Comparison of ENCODE assay signal across 17 cellular contexts in genomic region chr10:91756286-91756685, GRCh38.
DNase-seq lines count a peak whose midpoint lies in the region; ATAC-seq and TF ChIP-seq lines count a peak whose summit lies in the region.
"Had no signal": no experiment of that assay in that cellular context is flagged by ENCODE, and none has a peak within 500 bp of the region (broad histone marks: within the 10 kb centered on the region; RNA-seq: fewer than 3 reads in every experiment).

No MANE protein-coding gene starts in this region.

- H3K4me3 ChIP-seq in AG09309 (ENCODE audit: control insufficient read depth, low read depth, low read length) (no peak overlapping the region), astrocyte of the cerebellum (ENCODE audit: low read depth, low read length) (no peak overlapping the region), foreskin fibroblast (ENCODE audit: low read depth in 1 of 2, low read length in 2 of 2) (no peak overlapping the region)

- no peak overlapping the region for H3K4me3 Mint-ChIP-seq in stimulated activated naive CD8-positive, alpha-beta T cell treated with anti-CD3 and anti-CD28 coated beads, Interleukin-15, amount 100 ng/mL, for 72 hours
- H3K4me3 Mint-ChIP-seq: activated T-cell treated with anti-CD3 and anti-CD28 coated beads, Interleukin-2, amount 50 U/mL, for 72 hours; nephron had no signal

- H3K9me3 Mint-ChIP-seq in stimulated activated naive CD8-positive, alpha-beta T cell treated with anti-CD3 and anti-CD28 coated beads, Interleukin-15, amount 100 ng/mL, for 72 hours = no peaks in the 10 kb centered on the region
- H3K9me3 Mint-ChIP-seq: activated T-cell treated with anti-CD3 and anti-CD28 coated beads, Interleukin-2, amount 50 U/mL, for 72 hours had no signal

- no peak overlapping the region for H3K27ac Mint-ChIP-seq in stimulated activated naive CD8-positive, alpha-beta T cell treated with anti-CD3 and anti-CD28 coated beads, Interleukin-15, amount 100 ng/mL, for 72 hours
- H3K27ac Mint-ChIP-seq: activated T-cell treated with anti-CD3 and anti-CD28 coated beads, Interleukin-2, amount 50 U/mL, for 72 hours; nephron had no signal

- TF ChIP-seq CTCF in AG09309 (IDR thresholded peaks at IDR 0.05; ENCODE audit: control insufficient read depth, insufficient read depth, low read depth, low read length, missing control alignments) (no peak), astrocyte of the cerebellum (IDR thresholded peaks at IDR 0.05; ENCODE audit: low read depth, low read length, missing control alignments) (no peak), foreskin fibroblast (IDR thresholded peaks at IDR 0.05; ENCODE audit: low read depth, low read length) (no peak)

- DNase-seq in AG09309 (ENCODE audit: low read depth) (peak; percentile 7), KBM-7 (peak; percentile 16), astrocyte of the cerebellum (ENCODE audit: low read depth) (peak; percentile 78), foreskin fibroblast (peak; percentile 49 to 74), NCI-H146 treated with DMSO at 0.1 percent for 48 hours (lab: John Stamatoyannopoulos, UW; ENCODE audit: unreplicated experiment) (no peak)
- no peak for DNase-seq in stimulated activated naive CD8-positive, alpha-beta T cell treated with anti-CD3 and anti-CD28 coated beads, Interleukin-15, amount 100 ng/mL, for 72 hours
- DNase-seq: activated CD4-positive, alpha-beta T cell treated with anti-CD3 and anti-CD28 coated beads, Interleukin-2, amount 50 U/mL, for 48 hours; activated T-cell treated with anti-CD3 and anti-CD28 coated beads, Interleukin-2, amount 50 U/mL, for 72 hours; left ventricle myocardium superior; NCI-H1436; NCI-H446 treated with DMSO at 0.1 percent for 48 hours; stimulated activated CD4-positive, alpha-beta T cell treated with anti-CD3 and anti-CD28 coated beads, Interleukin-2, amount 100 ng/mL, for 24 hours; stimulated activated CD8-positive, alpha-beta memory T cell treated with anti-CD3 and anti-CD28 coated beads, Interleukin-4, amount 100 ng/mL, for 48 hours had no signal

- peaks cover 23% of the 10 kb centered on the region for H3K27me3 Mint-ChIP-seq in stimulated activated naive CD8-positive, alpha-beta T cell treated with anti-CD3 and anti-CD28 coated beads, Interleukin-15, amount 100 ng/mL, for 72 hours

- ATAC-seq in GM18870 (IDR thresholded peaks at IDR 0.05; ENCODE audit: unreplicated experiment) (no peak), HG02840 (IDR thresholded peaks at IDR 0.05; ENCODE audit: low FRiP score, unreplicated experiment) (no peak)
- ATAC-seq in stimulated activated naive CD8-positive, alpha-beta T cell treated with anti-CD3 and anti-CD28 coated beads, Interleukin-15, amount 100 ng/mL, for 72 hours = no peak
- ATAC-seq: activated T-cell treated with anti-CD3 and anti-CD28 coated beads, Interleukin-2, amount 50 U/mL, for 72 hours; HepG2; left ventricle myocardium superior had no signal

- H3K4me1 Mint-ChIP-seq in stimulated activated naive CD8-positive, alpha-beta T cell treated with anti-CD3 and anti-CD28 coated beads, Interleukin-15, amount 100 ng/mL, for 72 hours = no peaks in the 10 kb centered on the region
- H3K4me1 Mint-ChIP-seq: nephron had no signal

- in situ Hi-C loops in KBM-7 (cut with MboI; ENCODE audit: low pct_unique_long_range_greater_than_20kb, low sequenced_read_pairs) = no loop called here
- in situ Hi-C loops in astrocyte of the cerebellum (cut with HindIII; ENCODE audit: low sequenced_read_pairs) = no loop called here

Comparison
In these comparisons a context has a peak if more than half of its experiments do, and no peak if none do; other contexts are left out.
1. DNase-seq: peak in AG09309 (single experiment), KBM-7 (single experiment), astrocyte of the cerebellum (single experiment) and foreskin fibroblast (2 of 2); none in stimulated activated naive CD8-positive, alpha-beta T cell treated with anti-CD3 and anti-CD28 coated beads, Interleukin-15, amount 100 ng/mL, for 72 hours (0 of 2) and NCI-H146 treated with DMSO at 0.1 percent for 48 hours (single experiment).